ENCODE assay signal across 2 cellular contexts in genomic region chr3:51719413-51720025, GRCh38.
TF ChIP-seq lines count a peak whose summit lies in the region.

No MANE protein-coding gene starts in this region.

TF ChIP-seq in HCT116, 20 proteins besides CTCF, POLR2A, EP300 and RAD21:
- no peak for TF ChIP-seq SIN3A (IDR thresholded peaks at IDR 0.05; ENCODE audit: low read depth)
- TF ChIP-seq ATF3 (IDR thresholded peaks at IDR 0.05), result no peak
- no peak for TF ChIP-seq MAX (IDR thresholded peaks at IDR 0.05)
- TF ChIP-seq ZNF274 (IDR thresholded peaks at IDR 0.05; ENCODE audit: low read depth, low read length), result no peak
- no peak for TF ChIP-seq EGR1 (IDR thresholded peaks at IDR 0.05; ENCODE audit: low read depth)
- TF ChIP-seq JUND (IDR thresholded peaks at IDR 0.05), result no peak
- TF ChIP-seq ZFX (IDR thresholded peaks at IDR 0.05), result no peak

TF ChIP-seq in GM12878, 131 proteins besides CTCF, POLR2A, EP300 and RAD21:
- TF ChIP-seq CEBPB (IDR thresholded peaks at IDR 0.05; ENCODE audit: borderline replicate concordance in 1 of 2, low read depth in 2 of 2, low read length in 2 of 2) (no peak), IKZF2 (IDR thresholded peaks at IDR 0.05) (0 out of 4 replicates have a peak, but pooled peaks of 1 of the 2 experiments have one; percentile 2), ELK1 (IDR thresholded peaks at IDR 0.05; ENCODE audit: low read depth, low read length) (no peak)
